Comparison of ENCODE assay signal across 20 cellular contexts in genomic region chr15:99344639-99345038, GRCh38.
DNase-seq lines count a peak whose midpoint lies in the region; ATAC-seq, FAIRE-seq and TF ChIP-seq lines count a peak whose summit lies in the region.
"Had no signal": no experiment of that assay in that cellular context is flagged by ENCODE, and none has a peak within 500 bp of the region (broad histone marks: within the 10 kb centered on the region; RNA-seq: fewer than 3 reads in every experiment).

No MANE protein-coding gene starts in this region.

- DNase-seq in GM10248 (ENCODE audit: extremely low spot score): peak; percentile 17
- DNase-seq in GM18507 (ENCODE audit: extremely low spot score, insufficient read length, low read depth): no peak
- DNase-seq in dermis blood vessel endothelial cell: peak; percentile 4
- DNase-seq in NCI-H2171 treated with DMSO at 0.1 percent for 48 hours (lab: John Stamatoyannopoulos, UW): no peak
- DNase-seq in NCI-H2107 treated with DMSO at 0.1 percent for 48 hours (lab: John Stamatoyannopoulos, UW; ENCODE audit: unreplicated experiment): no peak
- DNase-seq in putamen (ENCODE audit: low spot score): no peak
- DNase-seq: activated CD4-positive, alpha-beta T cell treated with anti-CD3 and anti-CD28 coated beads for 4 hours; activated CD8-positive, alpha-beta memory T cell treated with anti-CD3 and anti-CD28 coated beads, Interleukin-2, amount 10 ng/mL, durations not matched to agents 7 days and 5 days; activated naive CD8-positive, alpha-beta T cell treated with anti-CD3 and anti-CD28 coated beads, Interleukin-2, amount 10 ng/mL, durations not matched to agents 7 days and 5 days; CD4-positive, alpha-beta memory T cell; dorsolateral prefrontal cortex; islet precursor cell; naive thymus-derived CD8-positive, alpha-beta T cell; NCI-H1694 treated with DMSO at 0.1 percent for 48 hours; NCI-H526 treated with DMSO at 0.1 percent for 48 hours; RPMI8226; stimulated activated CD4-positive, alpha-beta T cell treated with anti-CD3 and anti-CD28 coated beads, Interleukin-4, amount 100 ng/mL, for 4 hours; stomach; T-helper 17 cell had no signal

- FAIRE-seq in GM18507 (lab: Jason Lieb, UNC): peak; percentile 39

- CTCF ChIA-PET in GM10248 (lab: Yijun Ruan, JAX): interaction anchor here (0.8 to 2.6 kb wide), 8 partner anchors 10 to 389 kb away, joined by 3 to 11 read pairs (median 3); partner anchors contain the start of gene LYSMD4

- POLR2A ChIA-PET in GM10248 (lab: Yijun Ruan, JAX): no interaction called here

- peak; percentile 58 for ATAC-seq in HG03432 (IDR thresholded peaks at IDR 0.05; ENCODE audit: unreplicated experiment)
- ATAC-seq: activated CD8-positive, alpha-beta memory T cell treated with anti-CD3 and anti-CD28 coated beads, Interleukin-2, amount 10 ng/mL, durations not matched to agents 7 days and 5 days had no signal

- TF ChIP-seq CTCF in GM10248 (IDR thresholded peaks at IDR 0.05; ENCODE audit: control extremely low read depth, extremely low read depth, low read depth, missing control alignments): no peak

Comparison
In these comparisons a context has a peak if more than half of its experiments do, and no peak if none do; other contexts are left out.
1. DNase-seq: peak in GM10248 (single experiment) and dermis blood vessel endothelial cell (single experiment); none in GM18507 (single experiment), NCI-H2171 treated with DMSO at 0.1 percent for 48 hours (single experiment), NCI-H2107 treated with DMSO at 0.1 percent for 48 hours (single experiment) and putamen (single experiment).